In genomic region chr13:71378992-71379905, GRCh38 we compare ENCODE assay signal across 8 cellular contexts.
DNase-seq lines count a peak whose midpoint lies in the region; ATAC-seq and TF ChIP-seq lines count a peak whose summit lies in the region.

No MANE protein-coding gene starts in this region.

- no peaks in the 10 kb centered on the region for H3K9me3 Mint-ChIP-seq in activated T-helper 2 cell treated with anti-CD3 and anti-CD28 coated beads, Interferon-gamma antibody, Interleukin-2, Interleukin-4, amounts not matched to agents 10 μg/mL and 5 μg/mL and 100 μg/mL, durations not matched to agents 14 hours and 24 hours and 36 hours

- H3K4me3 ChIP-seq in endocrine pancreas (ENCODE audit: control insufficient read depth, insufficient read depth, low read length) (peak overlapping the region; percentile 88), mucosa of rectum (ENCODE audit: low read length in 2 of 2) (peak overlapping the region; percentile 60 to 67), vagina (peak overlapping the region; percentile 29 to 32)

- H3K27ac Mint-ChIP-seq in activated T-helper 2 cell treated with anti-CD3 and anti-CD28 coated beads, Interferon-gamma antibody, Interleukin-2, Interleukin-4, amounts not matched to agents 10 μg/mL and 5 μg/mL and 100 μg/mL, durations not matched to agents 14 hours and 24 hours and 36 hours: no peak overlapping the region

- no peaks in the 10 kb centered on the region for H3K36me3 Mint-ChIP-seq in activated T-helper 2 cell treated with anti-CD3 and anti-CD28 coated beads, Interferon-gamma antibody, Interleukin-2, Interleukin-4, amounts not matched to agents 10 μg/mL and 5 μg/mL and 100 μg/mL, durations not matched to agents 14 hours and 24 hours and 36 hours (ENCODE audit: low read depth)

- TF ChIP-seq POLR2A in vagina (IDR thresholded peaks at IDR 0.05): no peak

- H3K9ac ChIP-seq in endocrine pancreas (ENCODE audit: control insufficient read depth, insufficient read depth, low read length): no peak overlapping the region
- peak overlapping the region in 1 of 2 donors; percentile 44 for H3K9ac ChIP-seq in mucosa of rectum (ENCODE audit: low read depth in 1 of 2, low read length in 2 of 2)

- H3K27me3 Mint-ChIP-seq in activated T-helper 2 cell treated with anti-CD3 and anti-CD28 coated beads, Interferon-gamma antibody, Interleukin-2, Interleukin-4, amounts not matched to agents 10 μg/mL and 5 μg/mL and 100 μg/mL, durations not matched to agents 14 hours and 24 hours and 36 hours (ENCODE audit: low read depth): no peaks in the 10 kb centered on the region

- DNase-seq in Right ventricle myocardium superior (no peak), left ventricle myocardium superior (no peak), vagina (ENCODE audit: extremely low spot score in 2 of 2) (no peak), RPMI8226 (no peak)
- DNase-seq in activated T-helper 2 cell treated with anti-CD3 and anti-CD28 coated beads, Interferon-gamma antibody, Interleukin-2, Interleukin-4, amounts not matched to agents 10 μg/mL and 5 μg/mL and 100 μg/mL, durations not matched to agents 14 hours and 24 hours and 36 hours (ENCODE audit: low spot score): no peak

- no peaks in the 10 kb centered on the region for H3K27me3 ChIP-seq in endocrine pancreas (ENCODE audit: control insufficient read depth, insufficient read depth, low read length)
- no peaks in the 10 kb centered on the region for H3K27me3 ChIP-seq in mucosa of rectum (ENCODE audit: control insufficient read depth in 2 of 2, insufficient read depth in 2 of 2, low read length in 2 of 2)
- no peaks in the 10 kb centered on the region for H3K27me3 ChIP-seq in vagina

- TF ChIP-seq CTCF in vagina (IDR thresholded peaks at IDR 0.05): no peak

- H3K27ac ChIP-seq in mucosa of rectum (ENCODE audit: low read depth in 2 of 2, low read length in 2 of 2) (peak overlapping the region; percentile 1 to 60), vagina (peak overlapping the region; percentile 55)

- H3K9me3 ChIP-seq in endocrine pancreas (ENCODE audit: control insufficient read depth, low read length): no peaks in the 10 kb centered on the region
- no peaks in the 10 kb centered on the region for H3K9me3 ChIP-seq in mucosa of rectum (ENCODE audit: control insufficient read depth in 2 of 2, low read length in 2 of 2)
- no peaks in the 10 kb centered on the region for H3K9me3 ChIP-seq in vagina

- no peaks in the 10 kb centered on the region for H3K4me1 Mint-ChIP-seq in activated T-helper 2 cell treated with anti-CD3 and anti-CD28 coated beads, Interferon-gamma antibody, Interleukin-2, Interleukin-4, amounts not matched to agents 10 μg/mL and 5 μg/mL and 100 μg/mL, durations not matched to agents 14 hours and 24 hours and 36 hours (ENCODE audit: low read depth)

- H3K36me3 ChIP-seq in endocrine pancreas (ENCODE audit: control insufficient read depth, insufficient read depth, low read length) (no peaks in the 10 kb centered on the region), mucosa of rectum (ENCODE audit: control insufficient read depth in 2 of 2, insufficient read depth in 2 of 2, low read length in 2 of 2) (no peaks in the 10 kb centered on the region), vagina (no peaks in the 10 kb centered on the region)

- ATAC-seq in Right ventricle myocardium superior (ENCODE audit: poor library complexity): peak; percentile 20
- no peak for ATAC-seq in left ventricle myocardium superior
- ATAC-seq in HG02840 (IDR thresholded peaks at IDR 0.05; ENCODE audit: low FRiP score, unreplicated experiment): no peak

- H3K4me1 ChIP-seq in endocrine pancreas (ENCODE audit: control insufficient read depth, insufficient read depth, low read length) (peaks cover 13% of the 10 kb centered on the region), mucosa of rectum (ENCODE audit: control insufficient read depth in 2 of 2, insufficient read depth in 2 of 2, low read length in 2 of 2) (no peaks in the 10 kb centered on the region), vagina (no peaks in the 10 kb centered on the region)

- no peak overlapping the region for H3K4me3 Mint-ChIP-seq in activated T-helper 2 cell treated with anti-CD3 and anti-CD28 coated beads, Interferon-gamma antibody, Interleukin-2, Interleukin-4, amounts not matched to agents 10 μg/mL and 5 μg/mL and 100 μg/mL, durations not matched to agents 14 hours and 24 hours and 36 hours (ENCODE audit: low read depth)

- intact Hi-C loops in Right ventricle myocardium superior (cut with DNase I): no loop called here
- intact Hi-C loops in left ventricle myocardium superior (cut with micrococcal nuclease): no loop called here
- intact Hi-C loops in vagina (cut with DNase I): no loop called here
- intact Hi-C loops in activated T-helper 2 cell treated with anti-CD3 and anti-CD28 coated beads, Interferon-gamma antibody, Interleukin-2, Interleukin-4, amounts not matched to agents 10 μg/mL and 5 μg/mL and 100 μg/mL, durations not matched to agents 14 hours and 24 hours and 36 hours (cut with micrococcal nuclease): no loop called here

Comparison
In these comparisons a context has a peak if more than half of its experiments do, and no peak if none do; other contexts are left out.
1. H3K4me3 ChIP-seq: peak in every context shown above with its lines; median percentile 88 in endocrine pancreas; 64 in mucosa of rectum; 30 in vagina.